ENCODE assay signal across 8 cellular contexts in genomic region chr2:95159690-95160449, GRCh38. TPM values are rescaled to one million over a fixed set of nuclear protein-coding genes. Genes with fewer than 3 reads are reported as not detected.
DNase-seq lines count a peak whose midpoint lies in the region; ATAC-seq and TF ChIP-seq lines count a peak whose summit lies in the region.

ZNF514 (minus strand) TSS chr2:95159848; CDS start chr2:95153253, 6,595 bp downstream.

- peak; percentile 77 for DNase-seq in CD1c-positive myeloid dendritic cell (ENCODE audit: extremely low spot score)
- peak; percentile 79 for DNase-seq in activated T-cell treated with anti-CD3 and anti-CD28 coated beads, Interleukin-2, amount 50 U/mL, for 1 hour
- peak; percentile 29 to 59 for DNase-seq in stimulated activated CD8-positive, alpha-beta memory T cell treated with anti-CD3 and anti-CD28 coated beads, Interleukin-4, amount 100 ng/mL, for 4 hours (ENCODE audit: low read depth in 2 of 2, low spot score in 1 of 2)

- H3K4me3 ChIP-seq in OCI-LY1 (ENCODE audit: low read depth, low read length, poor library complexity, severe bottlenecking) (peak within 1 kb of the TSS; percentile 84), esophagus (ENCODE audit: low read depth in 1 of 2, low read length in 2 of 2) (peak within 1 kb of the TSS; percentile 71 to 78), mucosa of stomach (ENCODE audit: low read length) (peak within 1 kb of the TSS; percentile 23)

- H3K36me3 ChIP-seq in OCI-LY1 (ENCODE audit: insufficient read depth, low read length), result peaks cover 7% of the 10 kb centered on the region
- peaks cover 0 to 14% of the 10 kb centered on the region in 2 donors for H3K36me3 ChIP-seq in esophagus (ENCODE audit: control insufficient read depth in 2 of 2, insufficient read depth in 2 of 2, low read length in 1 of 2)
- H3K36me3 ChIP-seq in mucosa of stomach (ENCODE audit: control insufficient read depth, insufficient read depth, low read length), result no peaks in the 10 kb centered on the region

- peaks cover 31% of the 10 kb centered on the region for H3K4me1 ChIP-seq in OCI-LY1 (ENCODE audit: insufficient read depth, low read length, severe bottlenecking)
- peaks cover 3 to 9% of the 10 kb centered on the region in 2 donors for H3K4me1 ChIP-seq in esophagus (ENCODE audit: control insufficient read depth in 2 of 2, insufficient read depth in 2 of 2, low read length in 1 of 2)
- peaks cover 14% of the 10 kb centered on the region for H3K4me1 ChIP-seq in mucosa of stomach (ENCODE audit: control insufficient read depth, insufficient read depth, low read length)

- H3K27ac ChIP-seq in OCI-LY1 (ENCODE audit: low read depth, low read length, poor library complexity, severe bottlenecking) (peak within 1 kb of the TSS; percentile 29), esophagus (ENCODE audit: low read depth in 2 of 2, low read length in 1 of 2) (peak within 1 kb of the TSS; percentile 64 to 91)

- peak within 1 kb of the TSS; percentile 92 for H3K9ac ChIP-seq in OCI-LY1 (ENCODE audit: low read length)
- peak within 1 kb of the TSS; percentile 83 for H3K9ac ChIP-seq in mucosa of stomach (ENCODE audit: low read length)

- H4K20me1 ChIP-seq in OCI-LY1 (ENCODE audit: insufficient read depth, low read length), result no peaks in the 10 kb centered on the region

- no peaks in the 10 kb centered on the region for H3K79me2 ChIP-seq in OCI-LY1 (ENCODE audit: insufficient read depth, low read length)

- H3K27me3 ChIP-seq in OCI-LY1 (ENCODE audit: insufficient read depth, low read length), result no peaks in the 10 kb centered on the region
- H3K27me3 ChIP-seq in esophagus (ENCODE audit: control insufficient read depth in 1 of 2, insufficient read depth in 2 of 2, low read length in 2 of 2), result no peaks in the 10 kb centered on the region
- H3K27me3 ChIP-seq in mucosa of stomach (ENCODE audit: control insufficient read depth, insufficient read depth, low read length), result no peaks in the 10 kb centered on the region

- no peak for TF ChIP-seq CTCF in OCI-LY1 (IDR thresholded peaks at IDR 0.05; ENCODE audit: low read length)

- WGBS in esophagus, 2 donors, result 9 to 16% methylated on average over 34 to 64 of the region's 64 CpGs

- H3K4me2 ChIP-seq in OCI-LY1 (ENCODE audit: low read length), result peak within 1 kb of the TSS; percentile 97

- 0 out of 2 replicates have a peak within 1 kb of the TSS, but pooled peaks have one; percentile 35 for H2AFZ ChIP-seq in OCI-LY1 (ENCODE audit: low read length)

- H3K9me3 ChIP-seq in OCI-LY1 (ENCODE audit: low read length) (peaks cover 4% of the 10 kb centered on the region; the same call in 1 of the 2 replicates), esophagus (ENCODE audit: control insufficient read depth in 2 of 2, insufficient read depth in 1 of 2, low read depth in 1 of 2, low read length in 1 of 2) (peaks cover 0 to 7% of the 10 kb centered on the region in 2 donors), mucosa of stomach (ENCODE audit: control insufficient read depth, low read length) (no peaks in the 10 kb centered on the region)

- H3K9me2 ChIP-seq in OCI-LY1 (ENCODE audit: low read depth, low read length), result no peaks in the 10 kb centered on the region

- H3F3A ChIP-seq in OCI-LY1 (ENCODE audit: insufficient read depth, low read length), result no peaks in the 10 kb centered on the region

- ATAC-seq in GM19438 (IDR thresholded peaks at IDR 0.05; ENCODE audit: low read depth, unreplicated experiment), result peak; percentile 86
- ATAC-seq in HG03521 (IDR thresholded peaks at IDR 0.05; ENCODE audit: unreplicated experiment), result peak; percentile 93

RNA-seq across cellular contexts. Expression of gene ZNF514, which starts in this region (rescaled TPM):
- 10 to 100 TPM in 1 of 2 donors, 1 to 10 TPM in 1; 4.4 to 11.6 TPM for polyA plus RNA-seq in esophagus

Comparison
In these comparisons a context has a peak if more than half of its experiments do, and no peak if none do; other contexts are left out.
1. Peak in every context shown above with its lines: DNase-seq, ATAC-seq, H3K4me3 ChIP-seq and H3K27ac ChIP-seq.
2. H3K4me3 ChIP-seq: peak in every context shown above with its lines; median percentile 84 in OCI-LY1; 74 in esophagus; 23 in mucosa of stomach.